21 cellular contexts compared by ENCODE assay signal in the genomic region with DNA sequence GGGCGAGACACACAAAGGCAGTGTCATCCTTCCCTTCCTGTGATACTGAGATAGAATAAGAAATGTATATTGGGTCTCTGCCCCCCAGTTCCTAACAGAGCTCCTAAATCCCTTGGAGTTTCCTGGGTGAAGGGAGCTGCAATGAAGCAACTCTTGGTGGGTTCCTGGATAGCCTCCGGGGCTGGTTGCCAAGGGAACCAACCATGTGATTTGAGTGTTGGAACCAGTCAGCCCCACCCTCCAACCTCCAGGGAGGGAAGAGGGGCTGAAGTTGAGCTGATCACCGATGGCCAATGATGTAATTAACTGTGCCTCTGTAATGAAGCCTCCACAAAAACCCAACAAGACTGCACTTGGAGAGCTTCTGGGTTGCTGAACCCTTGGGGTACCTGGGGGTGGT.
"Had no signal": no experiment of that assay in that cellular context is flagged by ENCODE, and none has a peak within 500 bp of the region (broad histone marks: within the 10 kb centered on the region; RNA-seq: fewer than 3 reads in every experiment).

No MANE protein-coding gene starts in this region.

- ATAC-seq: effector memory CD8-positive, alpha-beta T cell; left ventricle myocardium superior; lower lobe of right lung; naive thymus-derived CD8-positive, alpha-beta T cell; pancreas; stimulated activated naive CD8-positive, alpha-beta T cell treated with anti-CD3 and anti-CD28 coated beads, Interleukin-15, amount 100 ng/mL, for 72 hours; upper lobe of right lung had no signal

- H3K27me3 Mint-ChIP-seq: effector memory CD8-positive, alpha-beta T cell had no signal

- H3K36me3 ChIP-seq: lower lobe of right lung, neutrophil, pancreas, suprapubic skin, transverse colon, upper lobe of right lung, uterus had no signal

- H3K9me3 ChIP-seq: lower lobe of right lung, neutrophil, pancreas, right lobe of liver, suprapubic skin, transverse colon, upper lobe of right lung, uterus had no signal

- H3K27me3 ChIP-seq: pancreas, right lobe of liver, suprapubic skin, transverse colon, upper lobe of right lung, uterus had no signal

- H3K4me1 ChIP-seq: lower lobe of right lung, pancreas, right lobe of liver, suprapubic skin, uterus had no signal

- H3K36me3 Mint-ChIP-seq: naive thymus-derived CD8-positive, alpha-beta T cell had no signal

- H3K4me1 Mint-ChIP-seq: neural crest cell had no signal

- H3K27ac Mint-ChIP-seq: effector memory CD8-positive, alpha-beta T cell; naive thymus-derived CD8-positive, alpha-beta T cell had no signal

- H3K27ac ChIP-seq: lower lobe of right lung, neutrophil, pancreas, right lobe of liver, suprapubic skin, transverse colon, upper lobe of right lung, uterus had no signal

- H3K4me3 Mint-ChIP-seq: neural crest cell; stimulated activated naive CD8-positive, alpha-beta T cell treated with anti-CD3 and anti-CD28 coated beads, Interleukin-15, amount 100 ng/mL, for 72 hours had no signal

- H3K9me3 Mint-ChIP-seq: effector memory CD8-positive, alpha-beta T cell; neural crest cell; stimulated activated naive CD8-positive, alpha-beta T cell treated with anti-CD3 and anti-CD28 coated beads, Interleukin-15, amount 100 ng/mL, for 72 hours had no signal

- H3K4me3 ChIP-seq: lower lobe of right lung, pancreas, right lobe of liver, smooth muscle cell, suprapubic skin, transverse colon, upper lobe of right lung, uterus had no signal

- DNase-seq: cortex of kidney; effector memory CD8-positive, alpha-beta T cell; erythroblast; hypothalamus; left ventricle myocardium superior; lower lobe of right lung; naive thymus-derived CD8-positive, alpha-beta T cell; pancreas; right lobe of liver; stimulated activated CD4-positive, alpha-beta T cell treated with anti-CD3 and anti-CD28 coated beads, Interleukin-12 subunit alpha, Interleukin-12 subunit beta, amount 100 ng/mL, for 4 hours; stimulated activated CD4-positive, alpha-beta T cell treated with anti-CD3 and anti-CD28 coated beads, Interleukin-4, amount 100 ng/mL, for 1 hour; stimulated activated CD8-positive, alpha-beta memory T cell treated with anti-CD3 and anti-CD28 coated beads, Interleukin-4, amount 100 ng/mL, for 48 hours; stimulated activated naive CD4-positive, alpha-beta T cell; stimulated activated naive CD8-positive, alpha-beta T cell treated with anti-CD3 and anti-CD28 coated beads, Interleukin-15, amount 100 ng/mL, for 72 hours; transverse colon; upper lobe of right lung; uterus had no signal
